ENCODE assay signal across 34 cellular contexts in genomic region chr1:211978596-211978995, GRCh38.
"Had no signal": no experiment of that assay in that cellular context is flagged by ENCODE, and none has a peak within 500 bp of the region (broad histone marks: within the 10 kb centered on the region; RNA-seq: fewer than 3 reads in every experiment).

No MANE protein-coding gene starts in this region.

- H3K36me3 ChIP-seq: adrenal gland had no signal

- ATAC-seq: activated CD8-positive, alpha-beta T cell treated with anti-CD3 and anti-CD28 coated beads for 36 hours; activated naive CD4-positive, alpha-beta T cell treated with anti-CD3 and anti-CD28 coated beads, Interleukin-2, amount 50 U/mL, for 72 hours; activated T-cell treated with anti-CD3 and anti-CD28 coated beads, Interleukin-2, amount 50 U/mL, for 4 hours; activated T-cell treated with anti-CD3 and anti-CD28 coated beads, Interleukin-2, amount 50 U/mL, for 72 hours; activated T-helper 17 cell treated with anti-CD3 and anti-CD28 coated beads, Interleukin-2, amount 50 U/mL, for 72 hours; body of pancreas had no signal

- H3K27me3 ChIP-seq: adrenal gland, body of pancreas, brain microvascular endothelial cell, cardiac muscle cell had no signal

- H3K4me3 ChIP-seq: adrenal gland, body of pancreas, cardiac muscle cell had no signal

- H3K9me3 ChIP-seq: adrenal gland, body of pancreas had no signal

- FAIRE-seq: astrocyte, bronchial epithelial cell had no signal

- H3K4me1 ChIP-seq: body of pancreas had no signal

- H3K27ac ChIP-seq: adrenal gland, body of pancreas, brain microvascular endothelial cell, cardiac muscle cell, VCaP had no signal

- DNase-seq: activated B cell treated with CpG ODN at 0.5 μM for 24 hours; activated CD4-positive, alpha-beta memory T cell treated with anti-CD3 and anti-CD28 coated beads for 36 hours; activated CD4-positive, alpha-beta T cell treated with anti-CD3 and anti-CD28 coated beads for 4 hours; activated CD4-positive, alpha-beta T cell treated with anti-CD3 and anti-CD28 coated beads, Interleukin-2, amount 10 ng/mL, durations not matched to agents 24 days and 14 days; activated CD4-positive, alpha-beta T cell treated with anti-CD3 and anti-CD28 coated beads, Interleukin-2, amount 50 U/mL, for 1 hour; activated CD4-positive, alpha-beta T cell treated with anti-CD3 and anti-CD28 coated beads, Interleukin-2, amount 50 U/mL, for 4 hours; activated CD4-positive, CD25-positive, alpha-beta regulatory T cell treated with anti-CD3 and anti-CD28 coated beads, Interleukin-2, amount 50 U/mL, for 72 hours; activated CD8-positive, alpha-beta memory T cell treated with anti-CD3 and anti-CD28 coated beads, Interleukin-2, amount 50 U/mL, for 4 hours; activated CD8-positive, alpha-beta T cell treated with anti-CD3 and anti-CD28 coated beads for 36 hours; activated effector memory CD4-positive, alpha-beta T cell treated with anti-CD3 and anti-CD28 coated beads, Interleukin-2, amount 50 U/mL, for 16 hours; activated gamma-delta T cell treated with Interleukin-2 at 50 U/mL for 16 hours; activated naive CD4-positive, alpha-beta T cell; activated naive CD4-positive, alpha-beta T cell treated with anti-CD3 and anti-CD28 coated beads for 36 hours; activated naive CD4-positive, alpha-beta T cell treated with anti-CD3 and anti-CD28 coated beads, Interleukin-2, amount 50 U/mL, for 16 hours; activated naive CD8-positive, alpha-beta T cell treated with anti-CD3 and anti-CD28 coated beads for 36 hours; activated T-cell treated with anti-CD3 and anti-CD28 coated beads for 4 hours; activated T-cell treated with anti-CD3 and anti-CD28 coated beads, Interleukin-2, amount 50 U/mL, for 1 hour; activated T-cell treated with anti-CD3 and anti-CD28 coated beads, Interleukin-2, amount 50 U/mL, for 4 hours; activated T-cell treated with anti-CD3 and anti-CD28 coated beads, Interleukin-2, amount 50 U/mL, for 72 hours; adrenal gland; amniotic stem cell; aorta; body of pancreas; brain microvascular endothelial cell; caudate nucleus; cerebellar nuclear complex; T-helper 2 cell; T-helper 9 cell had no signal
